Comparison of ENCODE assay signal across 10 cellular contexts in the genomic region with DNA sequence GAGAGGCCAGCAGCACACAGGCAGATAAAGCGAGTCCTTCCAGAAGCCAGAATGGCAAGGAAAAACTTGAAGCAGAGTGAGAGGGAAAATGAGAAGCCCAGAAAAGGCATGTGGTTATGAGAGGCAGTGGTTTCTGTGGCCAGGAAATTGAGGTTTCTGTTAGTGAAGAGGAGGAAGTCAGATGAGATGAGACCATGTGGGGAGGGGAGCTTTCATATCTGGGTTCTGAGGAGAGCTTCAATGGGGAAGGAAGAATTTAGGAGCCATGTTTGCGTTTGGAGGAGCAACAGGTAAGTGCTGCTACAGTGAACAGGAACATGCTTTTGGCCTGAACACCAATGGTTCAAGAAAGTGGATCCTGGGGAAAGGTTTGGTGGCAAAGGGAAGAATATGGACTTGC. TPM values are rescaled to one million over a fixed set of nuclear protein-coding genes. Genes with fewer than 3 reads are reported as not detected.
DNase-seq lines count a peak whose midpoint lies in the region; ATAC-seq, FAIRE-seq and TF ChIP-seq lines count a peak whose summit lies in the region.
"Had no signal": no experiment of that assay in that cellular context is flagged by ENCODE, and none has a peak within 500 bp of the region (broad histone marks: within the 10 kb centered on the region; RNA-seq: fewer than 3 reads in every experiment).

No MANE protein-coding gene starts in this region.

- DNase-seq in GM12892 (ENCODE audit: insufficient read length) (no peak), SKM-1 (lab: John Stamatoyannopoulos, UW; ENCODE audit: unreplicated experiment) (peak; percentile 91), lower lobe of right lung (no peak), NCI-H146 treated with DMSO at 0.1 percent for 48 hours (lab: John Stamatoyannopoulos, UW; ENCODE audit: unreplicated experiment) (no peak), vagina (ENCODE audit: extremely low spot score in 2 of 2) (no peak), cerebellum (ENCODE audit: low spot score) (no peak), DMS153 treated with DMSO at 0.1 percent for 48 hours (lab: John Stamatoyannopoulos, UW; ENCODE audit: unreplicated experiment) (no peak)

- H3K4me1 ChIP-seq in lower lobe of right lung (peaks cover 6% of the 10 kb centered on the region), vagina (no peaks in the 10 kb centered on the region)

- H3K27ac ChIP-seq in lower lobe of right lung (no peak overlapping the region), vagina (no peak overlapping the region)
- H3K27ac ChIP-seq: thoracic aorta had no signal

- H3K36me3 ChIP-seq in lower lobe of right lung (no peaks in the 10 kb centered on the region), vagina (no peaks in the 10 kb centered on the region)
- H3K36me3 ChIP-seq: thoracic aorta had no signal

- peak; percentile 82 for FAIRE-seq in GM12892 (lab: Jason Lieb, UNC)

- ATAC-seq in HG02610 (IDR thresholded peaks at IDR 0.05; ENCODE audit: unreplicated experiment) (peak; percentile 78), lower lobe of right lung (peak; percentile 65)
- ATAC-seq: HCT116 had no signal

- H3K4me3 ChIP-seq in lower lobe of right lung, result no peak overlapping the region
- no peak overlapping the region for H3K4me3 ChIP-seq in vagina
- H3K4me3 ChIP-seq: thoracic aorta had no signal

- intact Hi-C loops in lower lobe of right lung (cut with DNase I) (no loop called here), vagina (cut with DNase I) (no loop called here)

- TF ChIP-seq CTCF in lower lobe of right lung (IDR thresholded peaks at IDR 0.05) (no peak), vagina (IDR thresholded peaks at IDR 0.05) (no peak)

- H3K27me3 ChIP-seq in lower lobe of right lung (ENCODE audit: low read depth) (no peaks in the 10 kb centered on the region), vagina (no peaks in the 10 kb centered on the region)

- TF ChIP-seq POLR2A in GM12892 (IDR thresholded peaks at IDR 0.05; ENCODE audit: low read depth, low read length), result no peak
- TF ChIP-seq POLR2A in vagina (IDR thresholded peaks at IDR 0.05), result no peak

- H3K9me3 ChIP-seq in lower lobe of right lung, result no peaks in the 10 kb centered on the region
- no peaks in the 10 kb centered on the region for H3K9me3 ChIP-seq in vagina
- H3K9me3 ChIP-seq: thoracic aorta had no signal

RNA-seq across cellular contexts. Expression of a gene that starts 6.1 kb away (rescaled TPM):
- not detected for polyA plus RNA-seq in GM12892 (2012; ENCODE audit: missing spikeins)
- total RNA-seq in lower lobe of right lung, result 2.3 TPM
- total RNA-seq in vagina, result 2.2 TPM
- total RNA-seq in cerebellum, result not detected
- total RNA-seq: thoracic aorta had no signal

RNA-seq across cellular contexts. Expression of a gene that starts 41.6 kb away (rescaled TPM):
- 3.9 TPM for polyA plus RNA-seq in GM12892 (2012; ENCODE audit: missing spikeins)
- 3.0 TPM for total RNA-seq in lower lobe of right lung
- total RNA-seq in vagina, result 9.6 TPM
- not detected for total RNA-seq in cerebellum
- total RNA-seq: thoracic aorta had no signal
